8 cellular contexts compared by ENCODE assay signal in genomic region chr9:33159760-33160127, GRCh38. TPM values are rescaled to one million over a fixed set of nuclear protein-coding genes. Genes with fewer than 3 reads are reported as not detected.
DNase-seq lines count a peak whose midpoint lies in the region; ATAC-seq and TF ChIP-seq lines count a peak whose summit lies in the region.

No MANE protein-coding gene starts in this region.

- peaks cover 100% of the 10 kb centered on the region for H3K79me2 ChIP-seq in GM23248 (ENCODE audit: insufficient read depth)
- peaks cover 100% of the 10 kb centered on the region for H3K79me2 ChIP-seq in OCI-LY3 (ENCODE audit: low read length)

- DNase-seq in CD8-positive, alpha-beta T cell = peak in 5 of 7 experiments; percentile 48 to 81 (median 56)
- peak; percentile 88 for DNase-seq in GM23248
- peak; percentile 47 for DNase-seq in activated T-helper 9 cell treated with anti-CD3 and anti-CD28 coated beads, Interleukin-2, amount 50 U/mL, for 16 hours (ENCODE audit: low read depth)
- peak in 27 of 42 donors; percentile 12 to 65 (median 42) for DNase-seq in head of caudate nucleus
- DNase-seq in gastrocnemius medialis = peak in 1 of 2 donors; percentile 48
- no peak for DNase-seq in NCI-H524 (lab: John Stamatoyannopoulos, UW)

- no peaks in the 10 kb centered on the region for H3K9me3 ChIP-seq in CD8-positive, alpha-beta T cell (ENCODE audit: low read length)
- H3K9me3 ChIP-seq in GM23248 (ENCODE audit: low read depth) = no peaks in the 10 kb centered on the region
- no peaks in the 10 kb centered on the region for H3K9me3 ChIP-seq in OCI-LY3 (ENCODE audit: insufficient read depth, low read length)
- no peaks in the 10 kb centered on the region for H3K9me3 ChIP-seq in gastrocnemius medialis

- no peaks in the 10 kb centered on the region for H3K9me2 ChIP-seq in GM23248 (ENCODE audit: insufficient read depth)

- H3K27me3 ChIP-seq in CD8-positive, alpha-beta T cell (ENCODE audit: insufficient read depth, low read length) = no peaks in the 10 kb centered on the region
- H3K27me3 ChIP-seq in GM23248 (replicated peaks; ENCODE audit: insufficient read depth) = no peaks in the 10 kb centered on the region
- H3K27me3 ChIP-seq in OCI-LY3 (ENCODE audit: low read depth, low read length) = no peaks in the 10 kb centered on the region
- no peaks in the 10 kb centered on the region for H3K27me3 ChIP-seq in gastrocnemius medialis

- peak overlapping the region; percentile 10 for H3K4me3 ChIP-seq in CD8-positive, alpha-beta T cell (ENCODE audit: low read depth, low read length)
- peak overlapping the region; percentile 98 for H3K4me3 ChIP-seq in GM23248
- peak overlapping the region; percentile 95 for H3K4me3 ChIP-seq in OCI-LY3 (ENCODE audit: low read length)
- no peak overlapping the region for H3K4me3 ChIP-seq in gastrocnemius medialis

- H3F3A ChIP-seq in GM23248 (ENCODE audit: insufficient read depth) = peaks cover 94% of the 10 kb centered on the region

- H3K27ac Mint-ChIP-seq in CD8-positive, alpha-beta T cell = peak overlapping the region; percentile 96

- in situ Hi-C loops in GM23248 (cut with MboI) (no loop called here), gastrocnemius medialis (cut with MboI; ENCODE audit: low sequenced_read_pairs in 4 of 4) (loop anchor here in 1 of 4 donors (25.0 kb wide), 1 partner anchor 772 kb away; the partner anchor contains the start of gene ACO1)

- peaks cover 96% of the 10 kb centered on the region for H3K4me1 Mint-ChIP-seq in CD8-positive, alpha-beta T cell (ENCODE audit: low read depth)

- POLR2A ChIA-PET in CD8-positive, alpha-beta T cell (lab: Charles Lee) = interaction anchor here (0.7 to 3.3 kb wide), 7 partner anchors 8 to 133 kb away, joined by 3 to 9 read pairs (median 4); partner anchors contain the start of gene B4GALT1

- no peak for TF ChIP-seq POLR2A in gastrocnemius medialis (IDR thresholded peaks at IDR 0.05)

- peaks cover 5% of the 10 kb centered on the region for H3K36me3 Mint-ChIP-seq in CD8-positive, alpha-beta T cell

- H3K9ac ChIP-seq in GM23248 (peak overlapping the region; percentile 99), OCI-LY3 (ENCODE audit: low read length) (peak overlapping the region; percentile 99)

- H3K4me1 ChIP-seq in CD8-positive, alpha-beta T cell (ENCODE audit: insufficient read depth, low read length) = peaks cover 94% of the 10 kb centered on the region
- peaks cover 94% of the 10 kb centered on the region for H3K4me1 ChIP-seq in GM23248 (ENCODE audit: insufficient read depth)
- H3K4me1 ChIP-seq in OCI-LY3 (ENCODE audit: low read length) = peaks cover 97% of the 10 kb centered on the region
- H3K4me1 ChIP-seq in gastrocnemius medialis = peaks cover 97 to 99% of the 10 kb centered on the region in 2 donors

- H2AFZ ChIP-seq in GM23248 (no peak overlapping the region), OCI-LY3 (ENCODE audit: low read depth, low read length) (no peak overlapping the region)

- intact Hi-C loops in CD8-positive, alpha-beta T cell (cut with DNase I, micrococcal nuclease) = loop anchor here (1.0 to 10.0 kb wide), 4 partner anchors 8 to 605 kb away; partner anchors contain the start of genes B4GALT1 (in 1 of the 2), SMIM27 (in 1 of the 2) and TOPORS (in 1 of the 2)
- intact Hi-C loops in head of caudate nucleus (cut with DNase I) (no loop called here), gastrocnemius medialis (cut with DNase I; ENCODE audit: low total_unique reads) (no loop called here)

- H3K4me2 ChIP-seq in GM23248 (ENCODE audit: unreplicated experiment) (peak overlapping the region; percentile 99), OCI-LY3 (ENCODE audit: low read length) (peak overlapping the region; percentile 90)

- H3K27me3 Mint-ChIP-seq in CD8-positive, alpha-beta T cell (ENCODE audit: low read depth) = no peaks in the 10 kb centered on the region

- H4K20me1 ChIP-seq in GM23248 (ENCODE audit: insufficient read depth) (no peaks in the 10 kb centered on the region), OCI-LY3 (ENCODE audit: insufficient read depth, low read length) (peaks cover 88% of the 10 kb centered on the region)

- WGBS in GM23248 (ENCODE audit: low coverage in 1 of 2, low lambda C conversion rate in 2 of 2, missing lambda C conversion rate in 2 of 2), 2 experiments = 0% methylated on average over 2 of the region's 2 CpGs

- ATAC-seq in CD8-positive, alpha-beta T cell = peak; percentile 63
- no peak for ATAC-seq in gastrocnemius medialis
- no peak for ATAC-seq in GM19324 (IDR thresholded peaks at IDR 0.05; ENCODE audit: low FRiP score, unreplicated experiment)

- peak overlapping the region; percentile 90 for H3K27ac ChIP-seq in CD8-positive, alpha-beta T cell (ENCODE audit: low read depth, low read length)
- H3K27ac ChIP-seq in GM23248 (peak overlapping the region; percentile 99), OCI-LY3 (ENCODE audit: low read length) (peak overlapping the region; percentile 84), gastrocnemius medialis (peak overlapping the region; percentile 96 to 99 (median 99))

- H3K9me3 Mint-ChIP-seq in CD8-positive, alpha-beta T cell = no peaks in the 10 kb centered on the region

- no peaks in the 10 kb centered on the region for H3K36me3 ChIP-seq in CD8-positive, alpha-beta T cell (ENCODE audit: insufficient read depth, low read length)
- H3K36me3 ChIP-seq in GM23248 (ENCODE audit: low read depth) (no peaks in the 10 kb centered on the region), OCI-LY3 (replicated peaks; ENCODE audit: low read depth, low read length) (peaks cover 15% of the 10 kb centered on the region), gastrocnemius medialis (no peaks in the 10 kb centered on the region)

- CTCF ChIA-PET in CD8-positive, alpha-beta T cell (lab: Charles Lee) = interaction anchor here (1.0 to 2.7 kb wide), 3 partner anchors 11 to 29 kb away, joined by 3 to 8 read pairs (median 3); no protein-coding TSS in a partner anchor

- TF ChIP-seq CTCF in CD8-positive, alpha-beta T cell (IDR thresholded peaks at IDR 0.05) = no peak
- TF ChIP-seq CTCF in OCI-LY3 (IDR thresholded peaks at IDR 0.05; ENCODE audit: low read depth, low read length) (no peak), gastrocnemius medialis (IDR thresholded peaks at IDR 0.05 in 4 of 5, conservative IDR thresholded peaks at IDR 0.05 in 1 of 5) (no peak)

- H3K4me3 Mint-ChIP-seq in CD8-positive, alpha-beta T cell = peak overlapping the region; percentile 69

RNA-seq across cellular contexts. Expression of gene B4GALT1, which starts 7.4 kb away (rescaled TPM):
- 100 to 1,000 TPM; 139 to 140 TPM for total RNA-seq in CD8-positive, alpha-beta T cell
- 70.8 and 74.3 TPM in 2 replicates for total RNA-seq in GM23248 (2014; rRNA removed; shearing (Covaris generic))
- 139 and 140 TPM in 2 replicates for polyA plus RNA-seq in GM23248 (2016; fragmentation: Nextera tagmentation; extraction: Ambion mirVana)
- total RNA-seq in gastrocnemius medialis = 10 to 100 TPM; 24.2 to 56.2 (median 42.7) TPM

Comparison
In these comparisons a context has a peak if more than half of its experiments do, and no peak if none do; other contexts are left out.
1. DNase-seq: peak in CD8-positive, alpha-beta T cell (5 of 7), GM23248 (single experiment), activated T-helper 9 cell treated with anti-CD3 and anti-CD28 coated beads, Interleukin-2, amount 50 U/mL, for 16 hours (single experiment) and head of caudate nucleus (27 of 42); none in NCI-H524 (0 of 2).
2. H3K4me3 ChIP-seq: peak in CD8-positive, alpha-beta T cell (single experiment), GM23248 (single experiment) and OCI-LY3 (single experiment); none in gastrocnemius medialis (0 of 4).
3. intact Hi-C loops: an anchor here in CD8-positive, alpha-beta T cell (1.0 to 10.0 kb wide); none called in head of caudate nucleus and gastrocnemius medialis.
4. Peak in every context shown above with its lines, with median percentiles within 50 percentile points of each other: H3K27ac ChIP-seq.